Comparison of ENCODE assay signal across 2 cellular contexts in genomic region chr1:160293020-160293968, GRCh38.
TF ChIP-seq lines count a peak whose summit lies in the region.

No MANE protein-coding gene starts in this region.

TF ChIP-seq in GM12891, 5 proteins besides CTCF, POLR2A, EP300 and RAD21:
- TF ChIP-seq POLR2AphosphoS5 (IDR thresholded peaks at IDR 0.05; ENCODE audit: low read depth, low read length) (no peak), TAF1 (IDR thresholded peaks at IDR 0.05; ENCODE audit: low read depth, low read length) (no peak), PAX5 (IDR thresholded peaks at IDR 0.05; ENCODE audit: insufficient read depth, low read length, severe bottlenecking) (no peak), POU2F2 (IDR thresholded peaks at IDR 0.05; ENCODE audit: low read depth, low read length) (no peak), SPI1 (IDR thresholded peaks at IDR 0.05; ENCODE audit: low read depth, low read length) (no peak)
TF ChIP-seq in GM12891: peak in this region for 0.

TF ChIP-seq in SK-N-SH, 30 proteins besides CTCF, POLR2A, EP300 and RAD21:
- TF ChIP-seq EZH2phosphoT487 (IDR thresholded peaks at IDR 0.05; ENCODE audit: borderline replicate concordance, low read depth): no peak
- TF ChIP-seq, protein P1, sequence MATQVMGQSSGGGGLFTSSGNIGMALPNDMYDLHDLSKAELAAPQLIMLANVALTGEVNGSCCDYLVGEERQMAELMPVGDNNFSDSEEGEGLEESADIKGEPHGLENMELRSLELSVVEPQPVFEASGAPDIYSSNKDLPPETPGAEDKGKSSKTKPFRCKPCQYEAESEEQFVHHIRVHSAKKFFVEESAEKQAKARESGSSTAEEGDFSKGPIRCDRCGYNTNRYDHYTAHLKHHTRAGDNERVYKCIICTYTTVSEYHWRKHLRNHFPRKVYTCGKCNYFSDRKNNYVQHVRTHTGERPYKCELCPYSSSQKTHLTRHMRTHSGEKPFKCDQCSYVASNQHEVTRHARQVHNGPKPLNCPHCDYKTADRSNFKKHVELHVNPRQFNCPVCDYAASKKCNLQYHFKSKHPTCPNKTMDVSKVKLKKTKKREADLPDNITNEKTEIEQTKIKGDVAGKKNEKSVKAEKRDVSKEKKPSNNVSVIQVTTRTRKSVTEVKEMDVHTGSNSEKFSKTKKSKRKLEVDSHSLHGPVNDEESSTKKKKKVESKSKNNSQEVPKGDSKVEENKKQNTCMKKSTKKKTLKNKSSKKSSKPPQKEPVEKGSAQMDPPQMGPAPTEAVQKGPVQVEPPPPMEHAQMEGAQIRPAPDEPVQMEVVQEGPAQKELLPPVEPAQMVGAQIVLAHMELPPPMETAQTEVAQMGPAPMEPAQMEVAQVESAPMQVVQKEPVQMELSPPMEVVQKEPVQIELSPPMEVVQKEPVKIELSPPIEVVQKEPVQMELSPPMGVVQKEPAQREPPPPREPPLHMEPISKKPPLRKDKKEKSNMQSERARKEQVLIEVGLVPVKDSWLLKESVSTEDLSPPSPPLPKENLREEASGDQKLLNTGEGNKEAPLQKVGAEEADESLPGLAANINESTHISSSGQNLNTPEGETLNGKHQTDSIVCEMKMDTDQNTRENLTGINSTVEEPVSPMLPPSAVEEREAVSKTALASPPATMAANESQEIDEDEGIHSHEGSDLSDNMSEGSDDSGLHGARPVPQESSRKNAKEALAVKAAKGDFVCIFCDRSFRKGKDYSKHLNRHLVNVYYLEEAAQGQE (IDR thresholded peaks at IDR 0.05; ENCODE audit: low read depth, low read length): no peak
- TF ChIP-seq MXI1 (IDR thresholded peaks at IDR 0.05; ENCODE audit: low read depth, low read length): no peak
- TF ChIP-seq, protein P2, sequence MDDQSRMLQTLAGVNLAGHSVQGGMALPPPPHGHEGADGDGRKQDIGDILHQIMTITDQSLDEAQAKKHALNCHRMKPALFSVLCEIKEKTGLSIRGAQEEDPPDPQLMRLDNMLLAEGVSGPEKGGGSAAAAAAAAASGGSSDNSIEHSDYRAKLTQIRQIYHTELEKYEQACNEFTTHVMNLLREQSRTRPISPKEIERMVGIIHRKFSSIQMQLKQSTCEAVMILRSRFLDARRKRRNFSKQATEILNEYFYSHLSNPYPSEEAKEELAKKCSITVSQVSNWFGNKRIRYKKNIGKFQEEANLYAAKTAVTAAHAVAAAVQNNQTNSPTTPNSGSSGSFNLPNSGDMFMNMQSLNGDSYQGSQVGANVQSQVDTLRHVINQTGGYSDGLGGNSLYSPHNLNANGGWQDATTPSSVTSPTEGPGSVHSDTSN (IDR thresholded peaks at IDR 0.05): no peak
- TF ChIP-seq NRF1 (IDR thresholded peaks at IDR 0.05; ENCODE audit: low read depth, low read length): no peak
- TF ChIP-seq FOSL2 (IDR thresholded peaks at IDR 0.05; ENCODE audit: borderline replicate concordance, low read depth): no peak
- TF ChIP-seq, protein P3, sequence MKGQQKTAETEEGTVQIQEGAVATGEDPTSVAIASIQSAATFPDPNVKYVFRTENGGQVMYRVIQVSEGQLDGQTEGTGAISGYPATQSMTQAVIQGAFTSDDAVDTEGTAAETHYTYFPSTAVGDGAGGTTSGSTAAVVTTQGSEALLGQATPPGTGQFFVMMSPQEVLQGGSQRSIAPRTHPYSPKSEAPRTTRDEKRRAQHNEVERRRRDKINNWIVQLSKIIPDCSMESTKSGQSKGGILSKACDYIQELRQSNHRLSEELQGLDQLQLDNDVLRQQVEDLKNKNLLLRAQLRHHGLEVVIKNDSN (IDR thresholded peaks at IDR 0.05; ENCODE audit: borderline replicate concordance, low read depth): no peak
- no peak for TF ChIP-seq JUND (IDR thresholded peaks at IDR 0.05)
- TF ChIP-seq RCOR1 (IDR thresholded peaks at IDR 0.05; ENCODE audit: low read length): no peak
- TF ChIP-seq FOXM1 (IDR thresholded peaks at IDR 0.05; ENCODE audit: low read depth): no peak
- no peak for TF ChIP-seq RFX5 (IDR thresholded peaks at IDR 0.05; ENCODE audit: low read length)
